ENCODE assay signal across 1 cellular context in genomic region chr9:113310538-113310937, GRCh38.
TF ChIP-seq lines count a peak whose summit lies in the region.

No MANE protein-coding gene starts in this region.

TF ChIP-seq in HepG2, 621 proteins besides CTCF, POLR2A, EP300 and RAD21:
- TF ChIP-seq RARA (CRISPR knock-in tag; IDR thresholded peaks at IDR 0.05) (0 out of 2 replicates have a peak, but pooled peaks have one; percentile 15), HDAC6 (IDR thresholded peaks at IDR 0.05; ENCODE audit: low read depth, low read length) (no peak)
